In genomic region chr21:40829791-40830190, GRCh38 we compare ENCODE assay signal across 12 cellular contexts. TPM values are rescaled to one million over a fixed set of nuclear protein-coding genes. Genes with fewer than 3 reads are reported as not detected.
"Had no signal": no experiment of that assay in that cellular context is flagged by ENCODE, and none has a peak within 500 bp of the region (broad histone marks: within the 10 kb centered on the region; RNA-seq: fewer than 3 reads in every experiment).

No MANE protein-coding gene starts in this region.

- H3K4me3 ChIP-seq: K562 had no signal

- H3K9ac ChIP-seq: KMS-11 had no signal

- H3K4me1 Mint-ChIP-seq: IgD-negative memory B cell had no signal

- H3K4me3 Mint-ChIP-seq: IgD-negative memory B cell had no signal

- H3K27ac Mint-ChIP-seq: IgD-negative memory B cell had no signal

- ATAC-seq: HepG2, K562 had no signal

- DNase-seq: IMR-90, Karpas-422, Kasumi-1, KBM-7, KG1 had no signal

- H3K4me2 ChIP-seq: KMS-11 had no signal

- H3K27ac ChIP-seq: HL-60, KMS-11 had no signal

- FAIRE-seq: HepG2, HTR-8/SVneo, K562 had no signal

RNA-seq across cellular contexts. Expression of gene DSCAM, which starts 17.2 kb away (rescaled TPM):
- total RNA-seq: HepG2, HT-29, K562 had no signal
- polyA plus RNA-seq: HepG2, IgD-negative memory B cell, K562 had no signal
